24 cellular contexts compared by ENCODE assay signal in the genomic region with DNA sequence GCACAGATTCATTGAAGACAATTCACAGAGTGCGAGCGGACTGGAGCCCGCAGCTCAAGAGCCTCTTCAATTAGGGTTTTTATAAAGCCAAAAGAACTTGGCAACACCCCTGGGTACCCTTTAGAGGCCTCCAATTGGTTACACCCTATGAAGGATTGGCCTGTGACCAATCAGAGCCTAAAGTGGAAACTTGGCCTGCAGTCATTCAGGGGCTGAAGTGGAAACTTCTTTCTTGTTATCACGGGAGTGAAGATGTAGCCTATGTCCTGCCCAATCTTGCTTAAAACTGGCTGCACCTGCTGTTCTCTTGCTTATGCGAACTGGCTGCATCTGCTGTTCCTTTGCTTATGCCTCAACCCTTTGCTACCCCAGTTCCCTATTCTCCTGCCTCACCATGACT. TPM values are rescaled to one million over a fixed set of nuclear protein-coding genes. Genes with fewer than 3 reads are reported as not detected.
A peak's percentile ranks its signal among the peaks of the same experiment; 100 is the strongest.
DNase-seq lines count a peak whose midpoint lies in the region; ATAC-seq and TF ChIP-seq lines count a peak whose summit lies in the region.
"Had no signal": no experiment of that assay in that cellular context is flagged by ENCODE, and none has a peak within 500 bp of the region (broad histone marks: within the 10 kb centered on the region; RNA-seq: fewer than 3 reads in every experiment).

No MANE protein-coding gene starts in this region.

- no peak overlapping the region for H3K4me3 ChIP-seq in Jurkat, Clone E6-1 (ENCODE audit: low read length)
- H3K4me3 ChIP-seq: sigmoid colon, upper lobe of right lung had no signal

- peaks cover 9% of the 10 kb centered on the region for H3K27me3 Mint-ChIP-seq in activated B cell treated with CpG ODN at 0.5 μM for 24 hours
- H3K27me3 Mint-ChIP-seq in nephron (ENCODE audit: low read depth): no peaks in the 10 kb centered on the region

- POLR2A ChIA-PET in activated B cell treated with CpG ODN at 0.5 μM for 24 hours (lab: Charles Lee): no interaction called here

- CTCF ChIA-PET in activated B cell treated with CpG ODN at 0.5 μM for 24 hours (lab: Charles Lee): no interaction called here

- no peak for ATAC-seq in activated B cell treated with CpG ODN at 0.5 μM for 24 hours (ENCODE audit: low read depth)
- ATAC-seq: activated CD8-positive, alpha-beta T cell treated with anti-CD3 and anti-CD28 coated beads for 36 hours; upper lobe of right lung had no signal

- peak; percentile 13 for DNase-seq in DMS79 treated with DMSO at 0.1 percent for 48 hours (lab: John Stamatoyannopoulos, UW)
- no peak for DNase-seq in DMS79 (lab: John Stamatoyannopoulos, UW)
- peak; percentile 28 for DNase-seq in Jurkat, Clone E6-1 (ENCODE audit: low read depth, low spot score)
- DNase-seq in activated B cell treated with CpG ODN at 0.5 μM for 24 hours: no peak
- no peak for DNase-seq in NCI-H1694 (lab: John Stamatoyannopoulos, UW)
- no peak for DNase-seq in NCI-H146 (lab: John Stamatoyannopoulos, UW)
- no peak for DNase-seq in HPDE6-E6E7 (ENCODE audit: extremely low spot score)
- DNase-seq: 8988T; activated CD8-positive, alpha-beta T cell treated with anti-CD3 and anti-CD28 coated beads for 36 hours; activated naive CD4-positive, alpha-beta T cell treated with anti-CD3 and anti-CD28 coated beads, Interleukin-2, amount 50 U/mL, for 16 hours; aorta; BE2C; caudate nucleus; dermis blood vessel endothelial cell; NCI-H187 treated with DMSO at 0.1 percent for 48 hours; NCI-H226; NK-92 treated with Interleukin-12 subunit alpha and Interleukin-12 subunit beta, amount 100 ng/mL, for 24 hours; sigmoid colon; stimulated activated CD4-positive, alpha-beta T cell treated with anti-CD3 and anti-CD28 coated beads, Interleukin-15, amount 100 ng/mL, for 24 hours; stimulated activated CD8-positive, alpha-beta memory T cell treated with anti-CD3 and anti-CD28 coated beads, Interleukin-4, amount 100 ng/mL, for 48 hours; upper lobe of right lung had no signal

- H3K27ac Mint-ChIP-seq in activated B cell treated with CpG ODN at 0.5 μM for 24 hours (no peak overlapping the region), nephron (no peak overlapping the region)
- H3K27ac Mint-ChIP-seq: IgD-negative memory B cell had no signal

- H3K36me3 Mint-ChIP-seq in activated B cell treated with CpG ODN at 0.5 μM for 24 hours (ENCODE audit: low read depth): peaks cover 7% of the 10 kb centered on the region
- H3K36me3 Mint-ChIP-seq in nephron (ENCODE audit: low read depth): peaks cover 9% of the 10 kb centered on the region

- TF ChIP-seq CTCF in activated B cell treated with CpG ODN at 0.5 μM for 24 hours (IDR thresholded peaks at IDR 0.05): no peak
- TF ChIP-seq CTCF in nephron (IDR thresholded peaks at IDR 0.05; ENCODE audit: unreplicated experiment in 3 of 3): no peak

- H3K9me3 Mint-ChIP-seq in activated B cell treated with CpG ODN at 0.5 μM for 24 hours (no peaks in the 10 kb centered on the region), nephron (no peaks in the 10 kb centered on the region)
- H3K9me3 Mint-ChIP-seq: activated CD8-positive, alpha-beta T cell treated with anti-CD3 and anti-CD28 coated beads for 36 hours; IgD-negative memory B cell; T-helper 2 cell treated with Interferon-gamma antibody and Interleukin-4, amounts not matched to agents 5 μg/mL and 100 μg/mL, for 36 hours had no signal

- intact Hi-C loops in activated B cell treated with CpG ODN at 0.5 μM for 24 hours (cut with micrococcal nuclease): no loop called here

- H3K4me3 Mint-ChIP-seq in activated B cell treated with CpG ODN at 0.5 μM for 24 hours: peak overlapping the region; percentile 42
- H3K4me3 Mint-ChIP-seq in nephron: peak overlapping the region; percentile 72 to 93 (median 73)

- H3K4me1 Mint-ChIP-seq in activated B cell treated with CpG ODN at 0.5 μM for 24 hours (peaks cover 22% of the 10 kb centered on the region), nephron (peaks cover 26% of the 10 kb centered on the region)

RNA-seq across cellular contexts. Expression of a gene that starts 1.8 kb away (rescaled TPM):
- 101 TPM for polyA plus RNA-seq in Jurkat, Clone E6-1 (2012; ENCODE audit: insufficient read depth, insufficient read length)
- total RNA-seq in activated B cell treated with CpG ODN at 0.5 μM for 24 hours: 1.0 and 1.5 TPM in 2 replicates
- polyA plus RNA-seq: aorta, IgD-negative memory B cell had no signal

Comparison
In these comparisons a context has a peak if more than half of its experiments do, and no peak if none do; other contexts are left out.
1. DNase-seq: peak in DMS79 treated with DMSO at 0.1 percent for 48 hours (single experiment) and Jurkat, Clone E6-1 (single experiment); none in DMS79 (single experiment), activated B cell treated with CpG ODN at 0.5 μM for 24 hours (single experiment), NCI-H1694 (single experiment), NCI-H146 (single experiment) and HPDE6-E6E7 (single experiment).